ENCODE assay signal across 8 cellular contexts in the genomic region with DNA sequence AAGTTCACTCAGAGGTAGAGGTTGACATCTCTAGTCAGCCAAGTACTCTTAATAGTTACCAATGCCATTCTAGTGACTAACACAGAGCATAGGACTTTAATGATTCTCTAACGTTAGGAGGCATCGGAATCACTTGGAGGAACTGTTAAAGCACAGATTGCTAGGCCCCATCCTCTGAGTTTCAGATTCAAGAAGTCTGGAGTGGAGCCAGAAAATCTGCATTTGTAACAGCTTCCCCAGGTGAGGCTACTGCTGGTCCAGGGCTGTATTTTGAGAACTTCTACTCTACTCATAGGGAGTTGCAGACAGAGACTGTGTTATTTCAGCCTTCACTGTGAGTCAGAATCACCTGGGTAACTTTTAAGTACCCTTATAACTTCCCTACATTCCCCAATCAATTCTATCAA. TPM values are rescaled to one million over a fixed set of nuclear protein-coding genes. Genes with fewer than 3 reads are reported as not detected.
DNase-seq lines count a peak whose midpoint lies in the region; ATAC-seq and TF ChIP-seq lines count a peak whose summit lies in the region.

No MANE protein-coding gene starts in this region.

- H3K4ac ChIP-seq in IMR-90 (ENCODE audit: low read depth, low read length): no peak overlapping the region

- no peak overlapping the region for H4K5ac ChIP-seq in IMR-90 (ENCODE audit: low read depth, low read length)

- no TSS peak for BruUV-seq in IMR-90 (replicated peaks; lab: Mats Ljungman, UMichigan)

- H4K20me1 ChIP-seq in IMR-90 (ENCODE audit: insufficient read depth, low read length): no peaks in the 10 kb centered on the region

- ATAC-seq in GM21390 (IDR thresholded peaks at IDR 0.05; ENCODE audit: unreplicated experiment): peak; percentile 45
- ATAC-seq in IMR-90 (ENCODE audit: low read depth): no peak

- no peak overlapping the region for H3K9ac ChIP-seq in IMR-90 (ENCODE audit: low read depth, low read length)

- H3K27ac ChIP-seq in IMR-90 (ENCODE audit: insufficient read depth, low read length) (no peak overlapping the region), right atrium auricular region (peak overlapping the region; percentile 27 to 60)

- H2BK120ac ChIP-seq in IMR-90 (ENCODE audit: low read depth, low read length): no peak overlapping the region

- no peak overlapping the region for H4K8ac ChIP-seq in IMR-90 (ENCODE audit: low read depth in 2 of 2, low read length in 2 of 2)

- H2AK9ac ChIP-seq in IMR-90 (replicated peaks; ENCODE audit: low read depth, low read length, poor library complexity): no peak overlapping the region

- CTCF ChIA-PET in IMR-90 (lab: Yijun Ruan, JAX): no interaction called here

- H3K14ac ChIP-seq in IMR-90 (replicated peaks; ENCODE audit: low read depth, low read length): no peak overlapping the region

- in situ Hi-C loops in ACHN (cut with HindIII; ENCODE audit: low pct_ligation_motif_present, low pct_unique_long_range_greater_than_20kb, low sequenced_read_pairs) (no loop called here), IMR-90 (cut with MboI; ENCODE audit: low sequenced_read_pairs) (no loop called here)

- peaks cover under 1 to 1% of the 10 kb centered on the region in 2 experiments for H3K79me1 ChIP-seq in IMR-90 (ENCODE audit: low read depth in 1 of 2, low read length in 2 of 2)

- no peak overlapping the region for H3K18ac ChIP-seq in IMR-90 (ENCODE audit: low read depth, low read length)

- DNase-seq in ACHN (peak; percentile 79), IMR-90 (peak; percentile 4), right atrium auricular region (ENCODE audit: low spot score) (no peak), NCI-H187 treated with DMSO at 0.1 percent for 48 hours (lab: John Stamatoyannopoulos, UW) (no peak), KG1 (lab: John Stamatoyannopoulos, UW) (no peak), OCI-M2 (lab: John Stamatoyannopoulos, UW; ENCODE audit: unreplicated experiment) (no peak)
- no peak for DNase-seq in stimulated activated naive CD4-positive, alpha-beta T cell treated with Interleukin-2 at 50 U/mL for 16 hours (lab: John Stamatoyannopoulos, UW)

- TF ChIP-seq CTCF in IMR-90 (conservative IDR thresholded peaks at IDR 0.05; ENCODE audit: low read depth, low read length) (no peak), right atrium auricular region (IDR thresholded peaks at IDR 0.05) (no peak)

- no peak overlapping the region for H2BK20ac ChIP-seq in IMR-90 (ENCODE audit: low read depth, low read length)

- no peak overlapping the region for H3K4me2 ChIP-seq in IMR-90 (ENCODE audit: low read depth, low read length)

- H2BK5ac ChIP-seq in IMR-90 (ENCODE audit: low read depth, low read length, poor library complexity, severe bottlenecking): no peak overlapping the region

- H3K36me3 ChIP-seq in IMR-90 (ENCODE audit: control insufficient read depth, insufficient read depth, low read length): no peaks in the 10 kb centered on the region
- no peaks in the 10 kb centered on the region for H3K36me3 ChIP-seq in right atrium auricular region

- intact Hi-C loops in IMR-90 (cut with micrococcal nuclease): no loop called here

- H4K91ac ChIP-seq in IMR-90 (ENCODE audit: insufficient read depth, low read depth, low read length): no peak overlapping the region

- H3K56ac ChIP-seq in IMR-90 (ENCODE audit: extremely low read depth, insufficient read depth, low read length): no peak overlapping the region

- H3K9me1 ChIP-seq in IMR-90 (ENCODE audit: insufficient read depth, low read length): no peaks in the 10 kb centered on the region

- no peak overlapping the region for H3K23ac ChIP-seq in IMR-90 (ENCODE audit: low read depth, low read length)

- H3K4me3 ChIP-seq in IMR-90 (ENCODE audit: insufficient read depth, low read depth, low read length) (no peak overlapping the region), right atrium auricular region (no peak overlapping the region)

- H3K4me1 ChIP-seq in IMR-90 (ENCODE audit: control insufficient read depth, insufficient read depth, low read length) (no peaks in the 10 kb centered on the region), right atrium auricular region (peaks cover 0 to 49% of the 10 kb centered on the region in 2 donors)

- no peak for TF ChIP-seq POLR2A in IMR-90 (IDR thresholded peaks at IDR 0.05; ENCODE audit: low read depth, low read length)

- no peak overlapping the region for H2BK15ac ChIP-seq in IMR-90 (ENCODE audit: low read depth, low read length)

- POLR2A ChIA-PET in IMR-90 (lab: Charles Lee; ENCODE audit: unreplicated experiment): no interaction called here

- dilution Hi-C loops in IMR-90 (cut with HindIII; ENCODE audit: low sequenced_read_pairs, unreplicated experiment): no loop called here

- TF ChIP-seq RAD21 in IMR-90 (IDR thresholded peaks at IDR 0.05; ENCODE audit: low read length): no peak

- no peak overlapping the region for H2AK5ac ChIP-seq in IMR-90 (ENCODE audit: low read depth, low read length)

- no peaks in the 10 kb centered on the region for H3K9me3 ChIP-seq in IMR-90 (ENCODE audit: control insufficient read depth, insufficient read depth, low read length)
- H3K9me3 ChIP-seq in right atrium auricular region: no peaks in the 10 kb centered on the region

- H2AFZ ChIP-seq in IMR-90 (replicated peaks; ENCODE audit: low read length, poor library complexity): no peak overlapping the region

- no peaks in the 10 kb centered on the region for H3K27me3 ChIP-seq in IMR-90 (ENCODE audit: control insufficient read depth, insufficient read depth, low read length)
- H3K27me3 ChIP-seq in right atrium auricular region: no peaks in the 10 kb centered on the region

- WGBS in IMR-90 (ENCODE audit: extremely low coverage in 2 of 2, insufficient read length in 1 of 2), 2 experiments: 100% methylated on average over 1 of the region's 2 CpGs; no CpG with 5 or more reads in 1 of the 2 experiments

TF ChIP-seq in IMR-90, 13 proteins besides CTCF, POLR2A, EP300 and RAD21:
- TF ChIP-seq, protein P1, sequence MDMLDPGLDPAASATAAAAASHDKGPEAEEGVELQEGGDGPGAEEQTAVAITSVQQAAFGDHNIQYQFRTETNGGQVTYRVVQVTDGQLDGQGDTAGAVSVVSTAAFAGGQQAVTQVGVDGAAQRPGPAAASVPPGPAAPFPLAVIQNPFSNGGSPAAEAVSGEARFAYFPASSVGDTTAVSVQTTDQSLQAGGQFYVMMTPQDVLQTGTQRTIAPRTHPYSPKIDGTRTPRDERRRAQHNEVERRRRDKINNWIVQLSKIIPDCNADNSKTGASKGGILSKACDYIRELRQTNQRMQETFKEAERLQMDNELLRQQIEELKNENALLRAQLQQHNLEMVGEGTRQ (IDR thresholded peaks at IDR 0.05; ENCODE audit: low read depth, low read length): no peak
- TF ChIP-seq MXI1 (IDR thresholded peaks at IDR 0.05; ENCODE audit: borderline replicate concordance, low read depth, low read length): no peak
- TF ChIP-seq FOS (IDR thresholded peaks at IDR 0.05; ENCODE audit: low read depth, low read length): no peak
- no peak for TF ChIP-seq MAFK (IDR thresholded peaks at IDR 0.05; ENCODE audit: low read depth, low read length)
- TF ChIP-seq MAZ (IDR thresholded peaks at IDR 0.05; ENCODE audit: borderline replicate concordance, low read depth, low read length): no peak
- no peak for TF ChIP-seq SMC3 (IDR thresholded peaks at IDR 0.05; ENCODE audit: low read depth, low read length)
- TF ChIP-seq CHD1 (IDR thresholded peaks at IDR 0.05; ENCODE audit: low read depth, low read length): no peak
- no peak for TF ChIP-seq RFX5 (IDR thresholded peaks at IDR 0.05; ENCODE audit: low read depth, low read length)
TF ChIP-seq in IMR-90: peak in this region for 0.

RNA-seq across cellular contexts. Expression of a gene that starts 5.7 kb away (rescaled TPM):
- total RNA-seq in IMR-90 (2012; rRNA removed) (3.9 and 12.8 TPM in 2 replicates), right atrium auricular region (10 to 100 TPM; 46.9 to 50.0 TPM)
- 6.7 and 8.7 TPM in 2 replicates for polyA plus RNA-seq in IMR-90 (2012; rRNA removed)
- 1.2 TPM in 2 replicates for polyA plus RNA-seq in IMR-90 (2012; cell fraction: cytosol; rRNA removed)
- polyA plus RNA-seq in IMR-90 (2012; cell fraction: nucleus; rRNA removed; ENCODE audit: low replicate concordance): 0.47 and 3.9 TPM in 2 replicates

Comparison
In these comparisons a context has a peak if more than half of its experiments do, and no peak if none do; other contexts are left out.
1. DNase-seq: peak in ACHN (single experiment) and IMR-90 (single experiment); none in right atrium auricular region (single experiment), NCI-H187 treated with DMSO at 0.1 percent for 48 hours (single experiment), stimulated activated naive CD4-positive, alpha-beta T cell treated with Interleukin-2 at 50 U/mL for 16 hours (single experiment), KG1 (single experiment) and OCI-M2 (single experiment).